17 cellular contexts compared by ENCODE assay signal in genomic region chr12:104734541-104735075, GRCh38.
DNase-seq lines count a peak whose midpoint lies in the region; ATAC-seq, FAIRE-seq and TF ChIP-seq lines count a peak whose summit lies in the region.
"Had no signal": no experiment of that assay in that cellular context is flagged by ENCODE, and none has a peak within 500 bp of the region (broad histone marks: within the 10 kb centered on the region; RNA-seq: fewer than 3 reads in every experiment).

No MANE protein-coding gene starts in this region.

- peaks cover 87% of the 10 kb centered on the region for H3K4me1 ChIP-seq in CD4-positive, CD25-positive, alpha-beta regulatory T cell (ENCODE audit: control insufficient read depth, insufficient read depth, low read length, poor library complexity, severe bottlenecking)
- H3K4me1 ChIP-seq in kidney (ENCODE audit: control insufficient read depth in 1 of 2, insufficient read depth in 1 of 2, low read depth in 1 of 2, low read length in 2 of 2) = peaks cover 0 to 4% of the 10 kb centered on the region in 2 donors

- no peak overlapping the region for H3K27ac ChIP-seq in CD4-positive, CD25-positive, alpha-beta regulatory T cell (ENCODE audit: insufficient read depth, low read length, poor library complexity, severe bottlenecking)
- H3K27ac ChIP-seq in kidney (ENCODE audit: low read depth in 2 of 2, low read length in 2 of 2) = no peak overlapping the region
- H3K27ac ChIP-seq: parathyroid adenoma, sigmoid colon, upper lobe of right lung had no signal

- H3K27me3 ChIP-seq in CD4-positive, CD25-positive, alpha-beta regulatory T cell (ENCODE audit: control insufficient read depth, insufficient read depth, low read length) = no peaks in the 10 kb centered on the region
- H3K27me3 ChIP-seq: sigmoid colon, upper lobe of right lung had no signal

- H3K9me3 Mint-ChIP-seq in activated CD4-positive, alpha-beta T cell treated with anti-CD3 and anti-CD28 coated beads for 36 hours (ENCODE audit: low read depth) = no peaks in the 10 kb centered on the region
- H3K9me3 Mint-ChIP-seq in CD4-positive, CD25-positive, alpha-beta regulatory T cell = peaks cover 0 to 2% (median 0%) of the 10 kb centered on the region in 7 donors
- H3K9me3 Mint-ChIP-seq in T-helper 2 cell treated with Interferon-gamma antibody and Interleukin-4, amounts not matched to agents 5 μg/mL and 100 μg/mL, for 36 hours = no peaks in the 10 kb centered on the region
- no peaks in the 10 kb centered on the region for H3K9me3 Mint-ChIP-seq in neural crest cell

- H3K4me3 Mint-ChIP-seq in activated CD4-positive, alpha-beta T cell treated with anti-CD3 and anti-CD28 coated beads for 36 hours = no peak overlapping the region
- peak overlapping the region in 1 of 4 donors; percentile 65 for H3K4me3 Mint-ChIP-seq in CD4-positive, CD25-positive, alpha-beta regulatory T cell
- H3K4me3 Mint-ChIP-seq in T-helper 2 cell treated with Interferon-gamma antibody and Interleukin-4, amounts not matched to agents 5 μg/mL and 100 μg/mL, for 36 hours = no peak overlapping the region
- H3K4me3 Mint-ChIP-seq in neural crest cell = no peak overlapping the region

- FAIRE-seq in GM19239 (lab: Jason Lieb, UNC) (no peak), kidney (lab: Jason Lieb, UNC) (no peak)
- FAIRE-seq: astrocyte, GM12891 had no signal

- DNase-seq in activated CD4-positive, alpha-beta T cell treated with anti-CD3 and anti-CD28 coated beads for 36 hours = no peak
- no peak for DNase-seq in activated CD4-positive, alpha-beta T cell treated with anti-CD3 and anti-CD28 coated beads for 48 hours
- no peak for DNase-seq in CD4-positive, CD25-positive, alpha-beta regulatory T cell
- DNase-seq in T-helper 2 cell treated with Interferon-gamma antibody and Interleukin-4, amounts not matched to agents 5 μg/mL and 100 μg/mL, for 36 hours (ENCODE audit: low spot score) = no peak
- DNase-seq in neural crest cell (ENCODE audit: low read depth, low spot score) (no peak), GM19239 (ENCODE audit: insufficient read length, low spot score) (no peak), kidney (no peak)
- DNase-seq: GF-D8, head of caudate nucleus, NCI-H1105 treated with DMSO at 0.1 percent for 48 hours, NCI-H2171 treated with DMSO at 0.1 percent for 48 hours, sigmoid colon, upper lobe of right lung had no signal

- H3K27ac Mint-ChIP-seq in activated CD4-positive, alpha-beta T cell treated with anti-CD3 and anti-CD28 coated beads for 36 hours = peak overlapping the region; percentile 2
- H3K27ac Mint-ChIP-seq in CD4-positive, CD25-positive, alpha-beta regulatory T cell = peak overlapping the region; percentile 88 to 89 (median 88)
- peak overlapping the region; percentile 51 for H3K27ac Mint-ChIP-seq in T-helper 2 cell treated with Interferon-gamma antibody and Interleukin-4, amounts not matched to agents 5 μg/mL and 100 μg/mL, for 36 hours
- peak overlapping the region; percentile 81 for H3K27ac Mint-ChIP-seq in neural crest cell (ENCODE audit: unreplicated experiment)

- no peaks in the 10 kb centered on the region for H3K27me3 Mint-ChIP-seq in activated CD4-positive, alpha-beta T cell treated with anti-CD3 and anti-CD28 coated beads for 36 hours
- H3K27me3 Mint-ChIP-seq in CD4-positive, CD25-positive, alpha-beta regulatory T cell = no peaks in the 10 kb centered on the region
- no peaks in the 10 kb centered on the region for H3K27me3 Mint-ChIP-seq in T-helper 2 cell treated with Interferon-gamma antibody and Interleukin-4, amounts not matched to agents 5 μg/mL and 100 μg/mL, for 36 hours (ENCODE audit: low read depth)
- H3K27me3 Mint-ChIP-seq in neural crest cell (ENCODE audit: low read depth) = no peaks in the 10 kb centered on the region

- POLR2A ChIA-PET in activated CD4-positive, alpha-beta T cell treated with anti-CD3 and anti-CD28 coated beads for 36 hours (lab: Charles Lee) = no interaction called here

- peaks cover 14% of the 10 kb centered on the region for H3K36me3 ChIP-seq in CD4-positive, CD25-positive, alpha-beta regulatory T cell (ENCODE audit: control insufficient read depth, insufficient read depth, low read length)
- no peaks in the 10 kb centered on the region for H3K36me3 ChIP-seq in kidney (ENCODE audit: control insufficient read depth in 1 of 2, insufficient read depth in 2 of 2, low read length in 2 of 2)
- H3K36me3 ChIP-seq: sigmoid colon, upper lobe of right lung had no signal

- no peaks in the 10 kb centered on the region for H3K36me3 Mint-ChIP-seq in activated CD4-positive, alpha-beta T cell treated with anti-CD3 and anti-CD28 coated beads for 36 hours (ENCODE audit: low read depth)
- H3K36me3 Mint-ChIP-seq in CD4-positive, CD25-positive, alpha-beta regulatory T cell = peaks cover 12% of the 10 kb centered on the region
- peaks cover 3% of the 10 kb centered on the region for H3K36me3 Mint-ChIP-seq in T-helper 2 cell treated with Interferon-gamma antibody and Interleukin-4, amounts not matched to agents 5 μg/mL and 100 μg/mL, for 36 hours (ENCODE audit: low read depth)
- H3K36me3 Mint-ChIP-seq in neural crest cell (ENCODE audit: low read depth) = no peaks in the 10 kb centered on the region

- H3K9ac ChIP-seq in kidney (ENCODE audit: low read length in 2 of 2) = no peak overlapping the region
- H3K9ac ChIP-seq: parathyroid adenoma had no signal

- H3K4me3 ChIP-seq in CD4-positive, CD25-positive, alpha-beta regulatory T cell (ENCODE audit: low read depth, low read length) = no peak overlapping the region
- H3K4me3 ChIP-seq in kidney (ENCODE audit: low read length in 2 of 2) = no peak overlapping the region
- H3K4me3 ChIP-seq: sigmoid colon, upper lobe of right lung had no signal

- CTCF ChIA-PET in activated CD4-positive, alpha-beta T cell treated with anti-CD3 and anti-CD28 coated beads for 36 hours (lab: Charles Lee) = interaction anchor here (0.6 to 1.4 kb wide), 3 partner anchors 17 to 357 kb away, joined by 3 read pairs; no protein-coding TSS in a partner anchor

- TF ChIP-seq CTCF in neural crest cell (conservative IDR thresholded peaks at IDR 0.05) = no peak
- TF ChIP-seq CTCF in kidney (IDR thresholded peaks at IDR 0.05; ENCODE audit: borderline replicate concordance, extremely low read depth, insufficient read depth) = no peak

- intact Hi-C loops in activated CD4-positive, alpha-beta T cell treated with anti-CD3 and anti-CD28 coated beads for 36 hours (cut with DNase I, micrococcal nuclease) = loop anchor here in 1 of 2 experiments (5.0 kb wide), 1 partner anchor 143 kb away; no protein-coding TSS in a partner anchor
- intact Hi-C loops in kidney (cut with DNase I) = no loop called here

- ATAC-seq in activated CD4-positive, alpha-beta T cell treated with anti-CD3 and anti-CD28 coated beads for 36 hours = no peak
- no peak for ATAC-seq in CD4-positive, CD25-positive, alpha-beta regulatory T cell (ENCODE audit: low read depth in 2 of 2)
- ATAC-seq in GM21526 (IDR thresholded peaks at IDR 0.05; ENCODE audit: low FRiP score, unreplicated experiment) = no peak

- H3K4me1 Mint-ChIP-seq in activated CD4-positive, alpha-beta T cell treated with anti-CD3 and anti-CD28 coated beads for 36 hours = peaks cover 51% of the 10 kb centered on the region
- peaks cover 32 to 95% (median 60%) of the 10 kb centered on the region in 4 donors for H3K4me1 Mint-ChIP-seq in CD4-positive, CD25-positive, alpha-beta regulatory T cell
- H3K4me1 Mint-ChIP-seq in T-helper 2 cell treated with Interferon-gamma antibody and Interleukin-4, amounts not matched to agents 5 μg/mL and 100 μg/mL, for 36 hours (ENCODE audit: low read depth) = peaks cover 65% of the 10 kb centered on the region
- H3K4me1 Mint-ChIP-seq in neural crest cell = peaks cover 58% of the 10 kb centered on the region

- no peaks in the 10 kb centered on the region for H3K9me3 ChIP-seq in CD4-positive, CD25-positive, alpha-beta regulatory T cell (ENCODE audit: control insufficient read depth in 2 of 2, low read length in 2 of 2)
- H3K9me3 ChIP-seq in kidney (ENCODE audit: control insufficient read depth in 1 of 2, low read length in 2 of 2) = no peaks in the 10 kb centered on the region
- H3K9me3 ChIP-seq: sigmoid colon, upper lobe of right lung had no signal

Comparison
In these comparisons a context has a peak if more than half of its experiments do, and no peak if none do; other contexts are left out.
1. H3K27ac Mint-ChIP-seq: peak in every context shown above with its lines; median percentile 88 in CD4-positive, CD25-positive, alpha-beta regulatory T cell; 81 in neural crest cell; 51 in T-helper 2 cell treated with Interferon-gamma antibody and Interleukin-4, amounts not matched to agents 5 μg/mL and 100 μg/mL, for 36 hours; 2 in activated CD4-positive, alpha-beta T cell treated with anti-CD3 and anti-CD28 coated beads for 36 hours.